Comparison of ENCODE assay signal across 20 cellular contexts in the genomic region with DNA sequence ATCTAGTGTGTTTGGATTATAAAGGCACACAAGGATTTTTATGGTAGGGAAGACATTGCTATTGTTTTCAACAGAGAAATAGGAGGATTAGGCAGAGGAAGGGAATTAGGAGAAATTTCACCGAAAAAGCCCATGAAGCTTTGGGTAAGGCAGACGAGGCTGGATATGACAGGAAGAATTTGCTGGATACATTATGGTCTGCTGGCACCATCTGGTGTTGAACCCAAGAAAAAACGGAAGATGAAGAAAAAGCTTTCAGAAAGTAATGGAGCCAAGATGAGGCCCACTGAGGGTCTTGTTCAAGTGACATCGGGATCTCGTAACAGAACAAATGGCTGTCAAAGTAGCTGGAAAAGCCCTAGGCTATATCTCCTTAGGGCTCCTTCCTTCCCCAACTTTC. TPM values are rescaled to one million over a fixed set of nuclear protein-coding genes. Genes with fewer than 3 reads are reported as not detected.
"Had no signal": no experiment of that assay in that cellular context is flagged by ENCODE, and none has a peak within 500 bp of the region (broad histone marks: within the 10 kb centered on the region; RNA-seq: fewer than 3 reads in every experiment).

No MANE protein-coding gene starts in this region.

- H3K27ac ChIP-seq: body of pancreas, coronary artery, ovary had no signal

- ATAC-seq: activated CD8-positive, alpha-beta T cell treated with anti-CD3 and anti-CD28 coated beads, Interleukin-2, amount 10 ng/mL, durations not matched to agents 7 days and 5 days; body of pancreas; left cardiac atrium; sciatic nerve had no signal

- H3K9me3 Mint-ChIP-seq: activated B cell treated with CpG ODN at 0.5 μM for 24 hours had no signal

- H3K4me3 Mint-ChIP-seq: activated B cell treated with CpG ODN at 0.5 μM for 24 hours; activated CD8-positive, alpha-beta T cell treated with anti-CD3 and anti-CD28 coated beads, Interleukin-2, amount 10 ng/mL, durations not matched to agents 7 days and 5 days; activated naive CD8-positive, alpha-beta T cell had no signal

- H3K36me3 ChIP-seq: ovary had no signal

- DNase-seq: activated B cell treated with CpG ODN at 0.5 μM for 24 hours; activated CD4-positive, alpha-beta T cell treated with anti-CD3 and anti-CD28 coated beads for 48 hours; activated CD8-positive, alpha-beta memory T cell treated with anti-CD3 and anti-CD28 coated beads, Interleukin-2, amount 50 U/mL, for 4 hours; activated CD8-positive, alpha-beta T cell treated with anti-CD3 and anti-CD28 coated beads, Interleukin-2, amount 10 ng/mL, durations not matched to agents 7 days and 5 days; activated gamma-delta T cell treated with Interleukin-2 at 50 U/mL for 16 hours; amniotic stem cell; body of pancreas; central memory CD4-positive, alpha-beta T cell; effector CD8-positive, alpha-beta T cell; foreskin melanocyte; left cardiac atrium; ovary; T-helper 2 cell had no signal

- H3K4me1 ChIP-seq: body of pancreas had no signal

- H3K27me3 ChIP-seq: body of pancreas, ovary had no signal

- H3K9me3 ChIP-seq: body of pancreas, ovary had no signal

- H3K27ac Mint-ChIP-seq: activated B cell treated with CpG ODN at 0.5 μM for 24 hours; activated CD8-positive, alpha-beta T cell treated with anti-CD3 and anti-CD28 coated beads, Interleukin-2, amount 10 ng/mL, durations not matched to agents 7 days and 5 days; activated naive CD8-positive, alpha-beta T cell had no signal

- H3K36me3 Mint-ChIP-seq: activated naive CD8-positive, alpha-beta T cell had no signal

- H3K4me3 ChIP-seq: body of pancreas, coronary artery, lung, ovary had no signal

RNA-seq across cellular contexts. Expression of gene OR2J2, which starts 56.5 kb away (rescaled TPM):
- total RNA-seq: activated B cell treated with CpG ODN at 0.5 μM for 24 hours; activated CD8-positive, alpha-beta T cell treated with anti-CD3 and anti-CD28 coated beads, Interleukin-2, amount 10 ng/mL, durations not matched to agents 7 days and 5 days; body of pancreas; left cardiac atrium; lung; pulmonary artery endothelial cell; sciatic nerve; ureter had no signal
- polyA plus RNA-seq: lung, ovary, thymus had no signal
